25 cellular contexts compared by ENCODE assay signal in genomic region chr9:80906728-80907127, GRCh38.
"Had no signal": no experiment of that assay in that cellular context is flagged by ENCODE, and none has a peak within 500 bp of the region (broad histone marks: within the 10 kb centered on the region; RNA-seq: fewer than 3 reads in every experiment).

No MANE protein-coding gene starts in this region.

- H3K4me3 ChIP-seq: colonic mucosa, coronary artery, dorsolateral prefrontal cortex, esophagus muscularis mucosa, esophagus squamous epithelium, gastrocnemius medialis, gastroesophageal sphincter, heart left ventricle, heart right ventricle had no signal

- ATAC-seq: effector memory CD8-positive, alpha-beta T cell; esophagus mucosa; foreskin keratinocyte; gastrocnemius medialis; gastroesophageal sphincter; heart left ventricle; heart right ventricle had no signal

- H3K9me3 ChIP-seq: colonic mucosa, esophagus muscularis mucosa, esophagus squamous epithelium, gastrocnemius medialis, gastroesophageal sphincter had no signal

- H3K27ac ChIP-seq: colonic mucosa, coronary artery, dorsolateral prefrontal cortex, epithelial cell of prostate, esophagus muscularis mucosa, esophagus squamous epithelium, foreskin keratinocyte, gastrocnemius medialis, gastroesophageal sphincter, heart left ventricle, heart right ventricle had no signal

- FAIRE-seq: endothelial cell of umbilical vein had no signal

- H3K4me1 ChIP-seq: colonic mucosa, esophagus muscularis mucosa, esophagus squamous epithelium, foreskin keratinocyte, gastrocnemius medialis, gastroesophageal sphincter, heart left ventricle, heart right ventricle had no signal

- DNase-seq: colonic mucosa; cortex of kidney; dermis blood vessel endothelial cell; dorsolateral prefrontal cortex; effector CD4-positive, alpha-beta T cell; effector CD8-positive, alpha-beta T cell; effector memory CD4-positive, alpha-beta T cell; effector memory CD8-positive, alpha-beta T cell; endodermal cell; erythroblast; esophagus squamous epithelium; foreskin fibroblast; foreskin keratinocyte; foreskin melanocyte; gastrocnemius medialis; glutamatergic neuron; head of caudate nucleus; heart left ventricle; heart right ventricle had no signal

- H3K36me3 ChIP-seq: colonic mucosa, esophagus muscularis mucosa, esophagus squamous epithelium, gastrocnemius medialis, gastroesophageal sphincter, heart left ventricle, heart right ventricle had no signal
